ENCODE assay signal across 19 cellular contexts in genomic region chr6:157747395-157747794, GRCh38.
"Had no signal": no experiment of that assay in that cellular context is flagged by ENCODE, and none has a peak within 500 bp of the region (broad histone marks: within the 10 kb centered on the region; RNA-seq: fewer than 3 reads in every experiment).

No MANE protein-coding gene starts in this region.

- H3K4me1 Mint-ChIP-seq: activated CD8-positive, alpha-beta memory T cell treated with anti-CD3 and anti-CD28 coated beads, Interleukin-2, amount 10 ng/mL, durations not matched to agents 7 days and 5 days had no signal

- H3K4me3 Mint-ChIP-seq: activated CD4-positive, alpha-beta memory T cell treated with anti-CD3 and anti-CD28 coated beads, Interleukin-2, amount 10 ng/mL, durations not matched to agents 7 days and 5 days; activated CD8-positive, alpha-beta memory T cell treated with anti-CD3 and anti-CD28 coated beads, Interleukin-2, amount 10 ng/mL, durations not matched to agents 7 days and 5 days; activated naive CD8-positive, alpha-beta T cell treated with anti-CD3 and anti-CD28 coated beads, Interleukin-2, amount 10 ng/mL, durations not matched to agents 7 days and 5 days; memory B cell; naive thymus-derived CD4-positive, alpha-beta T cell; stimulated activated naive B cell treated with anti-CD40 and anti-IgM and Interleukin-4, amounts not matched to agents 10 μg/mL and 1 μg/mL and 100 μg/mL, for 72 hours; T-helper 1 cell treated with Interleukin-12 subunit alpha and Interleukin-12 subunit beta and Interleukin-4 antibody, amounts not matched to agents 30 μg/mL and 1 μg/mL, for 36 hours had no signal

- H3K27me3 ChIP-seq: breast epithelium, heart right ventricle, ovary, sigmoid colon had no signal

- H3K27me3 Mint-ChIP-seq: stimulated activated naive B cell treated with anti-CD40 and anti-IgM and Interleukin-4, amounts not matched to agents 10 μg/mL and 1 μg/mL and 100 μg/mL, for 72 hours had no signal

- H3K4me1 ChIP-seq: breast epithelium, sigmoid colon, spleen had no signal

- ATAC-seq: activated CD8-positive, alpha-beta memory T cell treated with anti-CD3 and anti-CD28 coated beads, Interleukin-2, amount 10 ng/mL, durations not matched to agents 7 days and 5 days; heart right ventricle; naive thymus-derived CD4-positive, alpha-beta T cell; stimulated activated naive B cell treated with anti-CD40 and anti-IgM and Interleukin-4, amounts not matched to agents 10 μg/mL and 1 μg/mL and 100 μg/mL, for 72 hours had no signal

- H3K9me3 ChIP-seq: breast epithelium, ovary, sigmoid colon had no signal

- H3K36me3 ChIP-seq: breast epithelium, heart right ventricle, ovary, sigmoid colon, spleen, WERI-Rb-1 had no signal

- H3K4me3 ChIP-seq: breast epithelium, coronary artery, heart right ventricle, ovary, sigmoid colon, spleen had no signal

- H3K27ac Mint-ChIP-seq: activated CD4-positive, alpha-beta memory T cell treated with anti-CD3 and anti-CD28 coated beads, Interleukin-2, amount 10 ng/mL, durations not matched to agents 7 days and 5 days; activated naive CD8-positive, alpha-beta T cell treated with anti-CD3 and anti-CD28 coated beads, Interleukin-2, amount 10 ng/mL, durations not matched to agents 7 days and 5 days; memory B cell; stimulated activated naive B cell treated with anti-CD40 and anti-IgM and Interleukin-4, amounts not matched to agents 10 μg/mL and 1 μg/mL and 100 μg/mL, for 72 hours; T-helper 1 cell treated with Interleukin-12 subunit alpha and Interleukin-12 subunit beta and Interleukin-4 antibody, amounts not matched to agents 30 μg/mL and 1 μg/mL, for 36 hours had no signal

- H3K27ac ChIP-seq: breast epithelium, coronary artery, heart right ventricle, ovary, sigmoid colon, spleen, WERI-Rb-1 had no signal

- H3K36me3 Mint-ChIP-seq: activated CD8-positive, alpha-beta memory T cell treated with anti-CD3 and anti-CD28 coated beads, Interleukin-2, amount 10 ng/mL, durations not matched to agents 7 days and 5 days; memory B cell had no signal

- H3K9me3 Mint-ChIP-seq: T-helper 1 cell treated with Interleukin-12 subunit alpha and Interleukin-12 subunit beta and Interleukin-4 antibody, amounts not matched to agents 30 μg/mL and 1 μg/mL, for 36 hours had no signal

- DNase-seq: activated CD4-positive, alpha-beta memory T cell treated with anti-CD3 and anti-CD28 coated beads, Interleukin-2, amount 10 ng/mL, durations not matched to agents 7 days and 5 days; activated CD4-positive, alpha-beta T cell treated with anti-CD3 and anti-CD28 coated beads for 4 hours; activated CD8-positive, alpha-beta memory T cell treated with anti-CD3 and anti-CD28 coated beads, Interleukin-2, amount 10 ng/mL, durations not matched to agents 7 days and 5 days; activated effector memory CD4-positive, alpha-beta T cell treated with anti-CD3 and anti-CD28 coated beads, Interleukin-2, amount 50 U/mL, for 16 hours; activated naive CD8-positive, alpha-beta T cell treated with anti-CD3 and anti-CD28 coated beads, Interleukin-2, amount 10 ng/mL, durations not matched to agents 7 days and 5 days; anterior cingulate cortex; heart right ventricle; kidney glomerular epithelial cell; naive thymus-derived CD4-positive, alpha-beta T cell; ovary; sigmoid colon; spleen; stimulated activated CD4-positive, alpha-beta T cell treated with anti-CD3 and anti-CD28 coated beads, Interleukin-4, amount 100 ng/mL, for 4 hours; stimulated activated naive B cell treated with anti-CD40 and anti-IgM and Interleukin-4, amounts not matched to agents 10 μg/mL and 1 μg/mL and 100 μg/mL, for 72 hours; WERI-Rb-1 had no signal
